In genomic region chrX:109990582-109991276, GRCh38 we compare ENCODE assay signal across 1 cellular context.
TF ChIP-seq lines count a peak whose summit lies in the region.

No MANE protein-coding gene starts in this region.

TF ChIP-seq in GM12878, 131 proteins besides CTCF, POLR2A, EP300 and RAD21 (continued from another document):
- TF ChIP-seq POLR2AphosphoS2 (IDR thresholded peaks at IDR 0.05; ENCODE audit: low read depth, low read length) = no peak
- TF ChIP-seq ZNF592 (IDR thresholded peaks at IDR 0.05) = no peak
- no peak for TF ChIP-seq BRCA1 (IDR thresholded peaks at IDR 0.05; ENCODE audit: low read depth, low read length)
- peak; percentile 20; the same call in 1 of the 2 replicates for TF ChIP-seq RUNX3 (IDR thresholded peaks at IDR 0.05; ENCODE audit: low read length)
- TF ChIP-seq IKZF2 (IDR thresholded peaks at IDR 0.05) = no peak
- TF ChIP-seq NBN (IDR thresholded peaks at IDR 0.05) = no peak
